Comparison of ENCODE assay signal across 1 cellular context in the genomic region with DNA sequence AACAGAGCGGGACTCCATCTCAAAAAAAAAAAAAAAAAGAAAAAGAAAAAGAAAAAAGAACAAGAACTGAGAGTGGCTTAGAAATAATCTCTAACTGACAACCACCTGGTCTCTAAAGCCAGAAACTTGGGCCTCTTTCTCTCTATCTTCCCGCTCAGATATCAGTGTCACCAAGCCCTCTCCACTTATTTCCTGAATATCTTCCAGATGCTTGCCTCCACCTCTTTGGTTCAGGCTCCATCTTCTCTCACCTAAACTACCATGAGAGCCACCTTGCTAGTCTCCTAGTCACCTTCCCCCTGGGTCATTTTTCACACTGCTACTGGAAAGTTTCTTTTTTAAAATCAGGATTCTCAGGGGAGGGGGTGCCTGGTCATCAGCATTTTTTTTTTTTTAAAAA.
TF ChIP-seq lines count a peak whose summit lies in the region.

No MANE protein-coding gene starts in this region.

TF ChIP-seq in K562, 482 proteins besides CTCF, POLR2A, EP300 and RAD21:
- TF ChIP-seq TEAD4 (IDR thresholded peaks at IDR 0.05; ENCODE audit: low read length) (no peak), TEAD4 (CRISPR knock-in tag; IDR thresholded peaks at IDR 0.05; ENCODE audit: borderline replicate concordance) (no peak), TCF3 (CRISPR knock-in tag; IDR thresholded peaks at IDR 0.05) (0 out of 2 replicates have a peak, but pooled peaks have one; percentile 19), CBFA2T3 (IDR thresholded peaks at IDR 0.05) (peak; percentile 49)
